9 cellular contexts compared by ENCODE assay signal in genomic region chr1:174953657-174954435, GRCh38. TPM values are rescaled to one million over a fixed set of nuclear protein-coding genes. Genes with fewer than 3 reads are reported as not detected.
A peak's percentile ranks its signal among the peaks of the same experiment; 100 is the strongest.
DNase-seq lines count a peak whose midpoint lies in the region; ATAC-seq and TF ChIP-seq lines count a peak whose summit lies in the region.
"Had no signal": no experiment of that assay in that cellular context is flagged by ENCODE, and none has a peak within 500 bp of the region (broad histone marks: within the 10 kb centered on the region; RNA-seq: fewer than 3 reads in every experiment).

No MANE protein-coding gene starts in this region.

- H3K36me3 ChIP-seq in HUES48 (ENCODE audit: control insufficient read depth, insufficient read depth, low read length) (peaks cover 84% of the 10 kb centered on the region), breast epithelium (no peaks in the 10 kb centered on the region)

- CTCF ChIA-PET in T-cell (lab: Charles Lee): interaction anchor here (0.6 to 1.0 kb wide), 2 partner anchors 29 to 568 kb away, joined by 3 read pairs; no protein-coding TSS in a partner anchor

- H3K27ac Mint-ChIP-seq in T-cell: peak overlapping the region; percentile 45 to 57
- H3K27ac Mint-ChIP-seq in osteocyte (ENCODE audit: unreplicated experiment): peak overlapping the region; percentile 66

- no peaks in the 10 kb centered on the region for H3K9me3 Mint-ChIP-seq in T-cell
- no peaks in the 10 kb centered on the region for H3K9me3 Mint-ChIP-seq in osteocyte (ENCODE audit: unreplicated experiment)

- no peaks in the 10 kb centered on the region for H3K27me3 ChIP-seq in HUES48 (ENCODE audit: control insufficient read depth, insufficient read depth, low read length)
- no peaks in the 10 kb centered on the region for H3K27me3 ChIP-seq in breast epithelium

- POLR2A ChIA-PET in T-cell (lab: Charles Lee): no interaction called here

- intact Hi-C loops in breast epithelium (cut with DNase I; ENCODE audit: low total_unique reads): no loop called here

- ATAC-seq in T-cell (replicated peaks in 1 of 4): no peak

- H3K4me1 Mint-ChIP-seq in T-cell (peaks cover 43 to 50% (median 48%) of the 10 kb centered on the region in 3 donors), osteocyte (ENCODE audit: unreplicated experiment) (peaks cover 21% of the 10 kb centered on the region)

- TF ChIP-seq CTCF in osteocyte (IDR thresholded peaks at IDR 0.05) (no peak), breast epithelium (IDR thresholded peaks at IDR 0.05) (no peak)

- H3K9ac ChIP-seq in HUES48 (ENCODE audit: low read depth, low read length): no peak overlapping the region

- DNase-seq in DMS 273 (lab: John Stamatoyannopoulos, UW; ENCODE audit: unreplicated experiment) (peak; percentile 56), DMS 273 treated with DMSO at 0.1 percent for 48 hours (lab: John Stamatoyannopoulos, UW) (no peak), T-cell (no peak), osteocyte (ENCODE audit: extremely low spot score, unreplicated experiment) (no peak), breast epithelium (ENCODE audit: low spot score in 2 of 2) (no peak), GOT3 (lab: John Stamatoyannopoulos, UW) (no peak)
- no peak for DNase-seq in effector CD4-positive, alpha-beta T cell

- H3K4me1 ChIP-seq in HUES48 (ENCODE audit: control insufficient read depth, insufficient read depth, low read length): peaks cover 5% of the 10 kb centered on the region
- H3K4me1 ChIP-seq in breast epithelium: no peaks in the 10 kb centered on the region

- no peak for TF ChIP-seq POLR2A in breast epithelium (IDR thresholded peaks at IDR 0.05)

- H3K27ac ChIP-seq in HUES48 (ENCODE audit: low read depth, low read length): peak overlapping the region; percentile 68
- H3K27ac ChIP-seq in breast epithelium: peak overlapping the region in 1 of 2 donors; percentile 60
- H3K27ac ChIP-seq: 22Rv1 had no signal

- H3K36me3 Mint-ChIP-seq in T-cell (peaks cover 13% of the 10 kb centered on the region), osteocyte (ENCODE audit: unreplicated experiment) (no peaks in the 10 kb centered on the region)

- H3K27me3 Mint-ChIP-seq in T-cell (no peaks in the 10 kb centered on the region), osteocyte (ENCODE audit: unreplicated experiment) (no peaks in the 10 kb centered on the region)

- H3K9me3 ChIP-seq in HUES48 (ENCODE audit: control insufficient read depth, insufficient read depth, low read length): no peaks in the 10 kb centered on the region
- no peaks in the 10 kb centered on the region for H3K9me3 ChIP-seq in breast epithelium

- H3K4me3 Mint-ChIP-seq in T-cell (no peak overlapping the region), osteocyte (ENCODE audit: unreplicated experiment) (no peak overlapping the region)

- H3K4me3 ChIP-seq in HUES48 (ENCODE audit: low read depth, low read length): no peak overlapping the region
- H3K4me3 ChIP-seq in breast epithelium: no peak overlapping the region

RNA-seq across cellular contexts. Expression of gene CACYBP, which starts 45.9 kb away (rescaled TPM):
- total RNA-seq in T-cell (10 to 100 TPM; 60.3 to 91.7 (median 75.8) TPM), osteocyte (58.3 and 75.7 TPM in 2 replicates), breast epithelium (100 to 1,000 TPM in 1 of 3 donors, 10 to 100 TPM in 2; 68.2 to 129 (median 72.8) TPM)
